1 cellular context compared by ENCODE assay signal in genomic region chr7:133582766-133583523, GRCh38.
TF ChIP-seq lines count a peak whose summit lies in the region.

No MANE protein-coding gene starts in this region.

TF ChIP-seq in WTC11, 78 proteins besides CTCF, POLR2A, EP300 and RAD21 (continued from another document):
- TF ChIP-seq, protein P1, sequence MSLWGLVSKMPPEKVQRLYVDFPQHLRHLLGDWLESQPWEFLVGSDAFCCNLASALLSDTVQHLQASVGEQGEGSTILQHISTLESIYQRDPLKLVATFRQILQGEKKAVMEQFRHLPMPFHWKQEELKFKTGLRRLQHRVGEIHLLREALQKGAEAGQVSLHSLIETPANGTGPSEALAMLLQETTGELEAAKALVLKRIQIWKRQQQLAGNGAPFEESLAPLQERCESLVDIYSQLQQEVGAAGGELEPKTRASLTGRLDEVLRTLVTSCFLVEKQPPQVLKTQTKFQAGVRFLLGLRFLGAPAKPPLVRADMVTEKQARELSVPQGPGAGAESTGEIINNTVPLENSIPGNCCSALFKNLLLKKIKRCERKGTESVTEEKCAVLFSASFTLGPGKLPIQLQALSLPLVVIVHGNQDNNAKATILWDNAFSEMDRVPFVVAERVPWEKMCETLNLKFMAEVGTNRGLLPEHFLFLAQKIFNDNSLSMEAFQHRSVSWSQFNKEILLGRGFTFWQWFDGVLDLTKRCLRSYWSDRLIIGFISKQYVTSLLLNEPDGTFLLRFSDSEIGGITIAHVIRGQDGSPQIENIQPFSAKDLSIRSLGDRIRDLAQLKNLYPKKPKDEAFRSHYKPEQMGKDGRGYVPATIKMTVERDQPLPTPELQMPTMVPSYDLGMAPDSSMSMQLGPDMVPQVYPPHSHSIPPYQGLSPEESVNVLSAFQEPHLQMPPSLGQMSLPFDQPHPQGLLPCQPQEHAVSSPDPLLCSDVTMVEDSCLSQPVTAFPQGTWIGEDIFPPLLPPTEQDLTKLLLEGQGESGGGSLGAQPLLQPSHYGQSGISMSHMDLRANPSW (CRISPR knock-in tag; conservative IDR thresholded peaks at IDR 0.05; ENCODE audit: low read depth), result no peak
- TF ChIP-seq, protein P2, sequence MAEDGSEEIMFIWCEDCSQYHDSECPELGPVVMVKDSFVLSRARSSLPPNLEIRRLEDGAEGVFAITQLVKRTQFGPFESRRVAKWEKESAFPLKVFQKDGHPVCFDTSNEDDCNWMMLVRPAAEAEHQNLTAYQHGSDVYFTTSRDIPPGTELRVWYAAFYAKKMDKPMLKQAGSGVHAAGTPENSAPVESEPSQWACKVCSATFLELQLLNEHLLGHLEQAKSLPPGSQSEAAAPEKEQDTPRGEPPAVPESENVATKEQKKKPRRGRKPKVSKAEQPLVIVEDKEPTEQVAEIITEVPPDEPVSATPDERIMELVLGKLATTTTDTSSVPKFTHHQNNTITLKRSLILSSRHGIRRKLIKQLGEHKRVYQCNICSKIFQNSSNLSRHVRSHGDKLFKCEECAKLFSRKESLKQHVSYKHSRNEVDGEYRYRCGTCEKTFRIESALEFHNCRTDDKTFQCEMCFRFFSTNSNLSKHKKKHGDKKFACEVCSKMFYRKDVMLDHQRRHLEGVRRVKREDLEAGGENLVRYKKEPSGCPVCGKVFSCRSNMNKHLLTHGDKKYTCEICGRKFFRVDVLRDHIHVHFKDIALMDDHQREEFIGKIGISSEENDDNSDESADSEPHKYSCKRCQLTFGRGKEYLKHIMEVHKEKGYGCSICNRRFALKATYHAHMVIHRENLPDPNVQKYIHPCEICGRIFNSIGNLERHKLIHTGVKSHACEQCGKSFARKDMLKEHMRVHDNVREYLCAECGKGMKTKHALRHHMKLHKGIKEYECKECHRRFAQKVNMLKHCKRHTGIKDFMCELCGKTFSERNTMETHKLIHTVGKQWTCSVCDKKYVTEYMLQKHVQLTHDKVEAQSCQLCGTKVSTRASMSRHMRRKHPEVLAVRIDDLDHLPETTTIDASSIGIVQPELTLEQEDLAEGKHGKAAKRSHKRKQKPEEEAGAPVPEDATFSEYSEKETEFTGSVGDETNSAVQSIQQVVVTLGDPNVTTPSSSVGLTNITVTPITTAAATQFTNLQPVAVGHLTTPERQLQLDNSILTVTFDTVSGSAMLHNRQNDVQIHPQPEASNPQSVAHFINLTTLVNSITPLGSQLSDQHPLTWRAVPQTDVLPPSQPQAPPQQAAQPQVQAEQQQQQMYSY (CRISPR knock-in tag; IDR thresholded peaks at IDR 0.05), result no peak
- TF ChIP-seq EMX1 (CRISPR knock-in tag; IDR thresholded peaks at IDR 0.05) (no peak), RORB (CRISPR knock-in tag; IDR thresholded peaks at IDR 0.05) (no peak)
- TF ChIP-seq, protein P3, sequence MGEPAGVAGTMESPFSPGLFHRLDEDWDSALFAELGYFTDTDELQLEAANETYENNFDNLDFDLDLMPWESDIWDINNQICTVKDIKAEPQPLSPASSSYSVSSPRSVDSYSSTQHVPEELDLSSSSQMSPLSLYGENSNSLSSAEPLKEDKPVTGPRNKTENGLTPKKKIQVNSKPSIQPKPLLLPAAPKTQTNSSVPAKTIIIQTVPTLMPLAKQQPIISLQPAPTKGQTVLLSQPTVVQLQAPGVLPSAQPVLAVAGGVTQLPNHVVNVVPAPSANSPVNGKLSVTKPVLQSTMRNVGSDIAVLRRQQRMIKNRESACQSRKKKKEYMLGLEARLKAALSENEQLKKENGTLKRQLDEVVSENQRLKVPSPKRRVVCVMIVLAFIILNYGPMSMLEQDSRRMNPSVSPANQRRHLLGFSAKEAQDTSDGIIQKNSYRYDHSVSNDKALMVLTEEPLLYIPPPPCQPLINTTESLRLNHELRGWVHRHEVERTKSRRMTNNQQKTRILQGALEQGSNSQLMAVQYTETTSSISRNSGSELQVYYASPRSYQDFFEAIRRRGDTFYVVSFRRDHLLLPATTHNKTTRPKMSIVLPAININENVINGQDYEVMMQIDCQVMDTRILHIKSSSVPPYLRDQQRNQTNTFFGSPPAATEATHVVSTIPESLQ (CRISPR knock-in tag; IDR thresholded peaks at IDR 0.05), result no peak
